In genomic region chr12:103495158-103495782, GRCh38 we compare ENCODE assay signal across 8 cellular contexts. TPM values are rescaled to one million over a fixed set of nuclear protein-coding genes. Genes with fewer than 3 reads are reported as not detected.
DNase-seq lines count a peak whose midpoint lies in the region; ATAC-seq and TF ChIP-seq lines count a peak whose summit lies in the region.

No MANE protein-coding gene starts in this region.

- H3K4me1 ChIP-seq in mucosa of descending colon (ENCODE audit: low read depth) (peaks cover 4% of the 10 kb centered on the region), thymus (ENCODE audit: control insufficient read depth, insufficient read depth, low read length) (peaks cover 22% of the 10 kb centered on the region)

- DNase-seq in COR-L47 (lab: John Stamatoyannopoulos, UW): peak; percentile 92
- peak; percentile 90 for DNase-seq in NCI-H1105 treated with DMSO at 0.1 percent for 48 hours (lab: John Stamatoyannopoulos, UW)
- peak; percentile 30 for DNase-seq in activated CD4-positive, CD25-positive, alpha-beta regulatory T cell treated with anti-CD3 and anti-CD28 coated beads, Interleukin-2, amount 50 U/mL, for 16 hours (ENCODE audit: low read depth, low spot score)
- peak; percentile 12 for DNase-seq in cerebellum (ENCODE audit: low spot score)
- peak; percentile 24 to 75 (median 54) for DNase-seq in mucosa of descending colon

- H3K27me3 ChIP-seq in thymus (ENCODE audit: control insufficient read depth, insufficient read depth): no peaks in the 10 kb centered on the region

- under 1% methylated on average over 53 of the region's 58 CpGs for WGBS in thymus

- peak overlapping the region; percentile 86 for H3K27ac ChIP-seq in thymus (ENCODE audit: low read depth)

- H3K36me3 ChIP-seq in mucosa of descending colon (ENCODE audit: low read depth): no peaks in the 10 kb centered on the region
- no peaks in the 10 kb centered on the region for H3K36me3 ChIP-seq in thymus (ENCODE audit: control insufficient read depth, insufficient read depth)

- intact Hi-C loops in mucosa of descending colon (cut with DNase I, micrococcal nuclease): no loop called here

- no peak for TF ChIP-seq CTCF in mucosa of descending colon (IDR thresholded peaks at IDR 0.05)

- no peaks in the 10 kb centered on the region for H3K9me3 ChIP-seq in mucosa of descending colon
- H3K9me3 ChIP-seq in thymus (ENCODE audit: control insufficient read depth): no peaks in the 10 kb centered on the region

- H3K4me3 ChIP-seq in mucosa of descending colon (no peak overlapping the region), thymus (ENCODE audit: low read length) (peak overlapping the region; percentile 60)

- peak; percentile 73 for ATAC-seq in GM21576 (IDR thresholded peaks at IDR 0.05; ENCODE audit: unreplicated experiment)
- ATAC-seq in mucosa of descending colon: peak; percentile 84
- ATAC-seq in GM18870 (IDR thresholded peaks at IDR 0.05; ENCODE audit: unreplicated experiment): no peak

RNA-seq across cellular contexts. Expression of gene C12orf42, which starts 0.5 kb away (rescaled TPM):
- total RNA-seq in cerebellum (0.36 TPM), mucosa of descending colon (under 1 TPM in 1 of 3 donors, not detected in 2; 0.34 TPM)
- polyA plus RNA-seq in thymus: 0.94 TPM

Comparison
In these comparisons a context has a peak if more than half of its experiments do, and no peak if none do; other contexts are left out.
1. DNase-seq: peak in every context shown above with its lines; median percentile 92 in COR-L47; 90 in NCI-H1105 treated with DMSO at 0.1 percent for 48 hours; 54 in mucosa of descending colon; 30 in activated CD4-positive, CD25-positive, alpha-beta regulatory T cell treated with anti-CD3 and anti-CD28 coated beads, Interleukin-2, amount 50 U/mL, for 16 hours; 12 in cerebellum.